In genomic region chrX:103629295-103630170, GRCh38 we compare ENCODE assay signal across 8 cellular contexts. TPM values are rescaled to one million over a fixed set of nuclear protein-coding genes. Genes with fewer than 3 reads are reported as not detected.
DNase-seq lines count a peak whose midpoint lies in the region; ATAC-seq and TF ChIP-seq lines count a peak whose summit lies in the region.

No MANE protein-coding gene starts in this region.

- TF ChIP-seq CTCF in GM10266 (IDR thresholded peaks at IDR 0.05; ENCODE audit: control insufficient read depth, insufficient read depth, low read depth, missing control alignments) (peak; percentile 49), suprapubic skin (IDR thresholded peaks at IDR 0.05) (peak in 1 of 2 donors; percentile 25)

- H3K27ac Mint-ChIP-seq in activated CD8-positive, alpha-beta memory T cell treated with anti-CD3 and anti-CD28 coated beads, Interleukin-2, amount 10 ng/mL, durations not matched to agents 7 days and 5 days: peak overlapping the region; percentile 75

- H3K4me1 ChIP-seq in suprapubic skin: peaks cover 10% of the 10 kb centered on the region

- DNase-seq in GM10266 (ENCODE audit: extremely low spot score) (peak; percentile 7), NCI-H2171 (lab: John Stamatoyannopoulos, UW) (peak; percentile 61), erythroblast (lab: John Stamatoyannopoulos, UW) (peak; percentile 39), middle frontal gyrus (ENCODE audit: extremely low spot score, low spot score) (peak; percentile 33), suprapubic skin (ENCODE audit: low spot score in 2 of 2) (peak; percentile 74 to 82), 8988T (no peak)
- peak; percentile 41 for DNase-seq in activated CD8-positive, alpha-beta memory T cell treated with anti-CD3 and anti-CD28 coated beads, Interleukin-2, amount 10 ng/mL, durations not matched to agents 7 days and 5 days

- H3K9me3 Mint-ChIP-seq in activated CD8-positive, alpha-beta memory T cell treated with anti-CD3 and anti-CD28 coated beads, Interleukin-2, amount 10 ng/mL, durations not matched to agents 7 days and 5 days (ENCODE audit: low read depth): no peaks in the 10 kb centered on the region

- peak overlapping the region; percentile 65 for H3K4me3 ChIP-seq in suprapubic skin

- peak; percentile 57 for ATAC-seq in HG02798 (IDR thresholded peaks at IDR 0.05; ENCODE audit: poor library complexity, unreplicated experiment)
- peak; percentile 67 for ATAC-seq in activated CD8-positive, alpha-beta memory T cell treated with anti-CD3 and anti-CD28 coated beads, Interleukin-2, amount 10 ng/mL, durations not matched to agents 7 days and 5 days

- H3K36me3 ChIP-seq in suprapubic skin: no peaks in the 10 kb centered on the region

- peak overlapping the region; percentile 94 for H3K27ac ChIP-seq in suprapubic skin

- TF ChIP-seq POLR2A in erythroblast (IDR thresholded peaks at IDR 0.05; ENCODE audit: low read length): peak; percentile 23
- peak; percentile 10 to 51 for TF ChIP-seq POLR2A in suprapubic skin (IDR thresholded peaks at IDR 0.05)

- TF ChIP-seq EP300 in suprapubic skin (IDR thresholded peaks at IDR 0.05): no peak

- no peaks in the 10 kb centered on the region for H3K27me3 ChIP-seq in suprapubic skin

- CTCF ChIA-PET in activated CD8-positive, alpha-beta memory T cell treated with anti-CD3 and anti-CD28 coated beads, Interleukin-2, amount 10 ng/mL, durations not matched to agents 7 days and 5 days (lab: Charles Lee): interaction anchor here (0.8 kb wide), 1 partner anchor 16 kb away, joined by 3 read pairs; no protein-coding TSS in a partner anchor

- H3K4me3 Mint-ChIP-seq in activated CD8-positive, alpha-beta memory T cell treated with anti-CD3 and anti-CD28 coated beads, Interleukin-2, amount 10 ng/mL, durations not matched to agents 7 days and 5 days: peak overlapping the region; percentile 84

- H3K4me1 Mint-ChIP-seq in activated CD8-positive, alpha-beta memory T cell treated with anti-CD3 and anti-CD28 coated beads, Interleukin-2, amount 10 ng/mL, durations not matched to agents 7 days and 5 days: peaks cover 13% of the 10 kb centered on the region

- no peaks in the 10 kb centered on the region for H3K9me3 ChIP-seq in suprapubic skin

- 25% methylated on average over 42 of the region's 50 CpGs for WGBS in suprapubic skin

- H3K36me3 Mint-ChIP-seq in activated CD8-positive, alpha-beta memory T cell treated with anti-CD3 and anti-CD28 coated beads, Interleukin-2, amount 10 ng/mL, durations not matched to agents 7 days and 5 days: no peaks in the 10 kb centered on the region

- no peaks in the 10 kb centered on the region for H3K27me3 Mint-ChIP-seq in activated CD8-positive, alpha-beta memory T cell treated with anti-CD3 and anti-CD28 coated beads, Interleukin-2, amount 10 ng/mL, durations not matched to agents 7 days and 5 days

RNA-seq across cellular contexts. Expression of gene TCEAL1, which starts 0.8 kb away (rescaled TPM):
- 10 to 100 TPM in 1 of 2 experiments, 1 to 10 TPM in 1; 6.7 to 10.3 TPM for total RNA-seq in activated CD8-positive, alpha-beta memory T cell treated with anti-CD3 and anti-CD28 coated beads, Interleukin-2, amount 10 ng/mL, durations not matched to agents 7 days and 5 days
- total RNA-seq in suprapubic skin: 10 to 100 TPM; 49.3 to 63.1 (median 54.3) TPM

RNA-seq across cellular contexts. Expression of gene TCEAL3, which starts 21.8 kb away (rescaled TPM):
- 1 to 10 TPM; 1.3 to 3.1 TPM for total RNA-seq in activated CD8-positive, alpha-beta memory T cell treated with anti-CD3 and anti-CD28 coated beads, Interleukin-2, amount 10 ng/mL, durations not matched to agents 7 days and 5 days
- 10 to 100 TPM in 3 of 4 donors, 1 to 10 TPM in 1; 9.2 to 18.3 (median 13.8) TPM for total RNA-seq in suprapubic skin

RNA-seq across cellular contexts. Expression of gene TCEAL4, which starts 44.2 kb away (rescaled TPM):
- 1 to 10 TPM; 3.5 to 5.0 TPM for total RNA-seq in activated CD8-positive, alpha-beta memory T cell treated with anti-CD3 and anti-CD28 coated beads, Interleukin-2, amount 10 ng/mL, durations not matched to agents 7 days and 5 days
- 10 to 100 TPM; 56.3 to 71.1 (median 67.4) TPM for total RNA-seq in suprapubic skin

RNA-seq across cellular contexts. Expression of gene MORF4L2, which starts 57.0 kb away (rescaled TPM):
- total RNA-seq in activated CD8-positive, alpha-beta memory T cell treated with anti-CD3 and anti-CD28 coated beads, Interleukin-2, amount 10 ng/mL, durations not matched to agents 7 days and 5 days: 100 to 1,000 TPM; 130 to 159 TPM
- total RNA-seq in suprapubic skin: 100 to 1,000 TPM; 167 to 288 (median 246) TPM

Comparison
In these comparisons a context has a peak if more than half of its experiments do, and no peak if none do; other contexts are left out.
1. RNA of gene TCEAL1, which starts 0.8 kb away (total RNA-seq): 49.3 to 63.1 TPM in suprapubic skin; 6.7 to 10.3 TPM in activated CD8-positive, alpha-beta memory T cell treated with anti-CD3 and anti-CD28 coated beads, Interleukin-2, amount 10 ng/mL, durations not matched to agents 7 days and 5 days; every median in the first group is over 4 times any median in the second.
2. RNA of gene TCEAL4, which starts 44.2 kb away (total RNA-seq): 56.3 to 71.1 TPM in suprapubic skin; 3.5 to 5.0 TPM in activated CD8-positive, alpha-beta memory T cell treated with anti-CD3 and anti-CD28 coated beads, Interleukin-2, amount 10 ng/mL, durations not matched to agents 7 days and 5 days; every median in the first group is over 4 times any median in the second.